ENCODE assay signal across 8 cellular contexts in genomic region chr3:129413687-129414506, GRCh38.
DNase-seq lines count a peak whose midpoint lies in the region; FAIRE-seq and TF ChIP-seq lines count a peak whose summit lies in the region.

No MANE protein-coding gene starts in this region.

- DNase-seq in AG08395 (ENCODE audit: low spot score) (peak; percentile 78), GM20000 (ENCODE audit: low spot score) (peak; percentile 62), HS-5 (ENCODE audit: low read depth) (peak; percentile 57), fibroblast of peridontal ligament (ENCODE audit: extremely low read depth) (peak; percentile 78), urothelium cell line (ENCODE audit: low spot score) (peak; percentile 40), NCI-H2107 (lab: John Stamatoyannopoulos, UW) (no peak), NCI-H2171 (lab: John Stamatoyannopoulos, UW) (no peak), GDM1 (lab: John Stamatoyannopoulos, UW) (no peak)

- TF ChIP-seq CTCF in GM20000 (IDR thresholded peaks at IDR 0.05; ENCODE audit: extremely low read depth, missing control alignments) = no peak

- FAIRE-seq in urothelium cell line (lab: Jason Lieb, UNC) = no peak

Comparison
In these comparisons a context has a peak if more than half of its experiments do, and no peak if none do; other contexts are left out.
1. DNase-seq: peak in AG08395 (single experiment), GM20000 (single experiment), HS-5 (single experiment), fibroblast of peridontal ligament (single experiment) and urothelium cell line (single experiment); none in NCI-H2107 (single experiment), NCI-H2171 (single experiment) and GDM1 (single experiment).